In the genomic region with DNA sequence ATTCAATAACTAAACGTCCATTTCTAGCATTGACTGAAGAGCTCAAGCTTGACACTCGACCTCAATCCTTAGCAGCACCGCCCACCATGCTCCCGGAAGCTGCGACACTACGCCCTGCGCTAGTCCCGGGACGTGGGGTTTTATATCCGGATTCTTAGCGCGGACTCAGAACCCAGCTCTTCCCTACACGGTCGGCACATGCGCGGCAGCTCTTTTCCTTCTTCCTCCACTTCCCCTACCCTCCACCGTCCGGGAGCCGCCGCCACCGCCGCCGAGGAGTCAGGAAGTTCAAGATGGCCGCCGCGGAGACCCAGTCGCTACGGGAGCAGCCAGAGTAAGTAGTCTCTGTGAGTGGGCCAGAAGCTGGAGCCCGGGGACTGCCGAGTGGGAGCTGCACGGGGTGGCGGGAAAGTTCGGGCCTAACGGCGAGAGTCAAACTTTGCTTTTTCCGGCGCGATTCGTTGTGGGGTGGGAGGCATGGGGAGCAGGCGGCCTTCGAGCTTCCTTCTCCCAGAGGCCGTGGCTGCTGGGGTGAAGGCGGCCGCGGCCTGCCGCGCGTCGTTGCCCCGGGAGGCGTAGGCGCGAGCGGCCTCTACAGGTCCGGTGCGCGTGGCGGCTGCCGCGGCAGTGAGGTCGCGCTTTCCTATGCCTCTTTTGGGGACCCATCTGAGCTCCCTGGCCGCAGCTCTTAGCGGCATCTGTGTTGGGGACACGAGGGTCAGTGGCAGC, we compare ENCODE assay signal across 8 cellular contexts. TPM values are rescaled to one million over a fixed set of nuclear protein-coding genes. Genes with fewer than 3 reads are reported as not detected.
DNase-seq lines count a peak whose midpoint lies in the region; ATAC-seq, FAIRE-seq and TF ChIP-seq lines count a peak whose summit lies in the region.

No MANE protein-coding gene starts in this region.

- H3K27me3 Mint-ChIP-seq in natural killer cell treated with Interleukin-12 subunit alpha and Interleukin-12 subunit beta and Interleukin-15 and Interleukin-18, amount 100 ng/mL, for 72 hours = no peaks in the 10 kb centered on the region

- H3K4me1 Mint-ChIP-seq in natural killer cell treated with Interleukin-12 subunit alpha and Interleukin-12 subunit beta and Interleukin-15 and Interleukin-18, amount 100 ng/mL, for 72 hours (ENCODE audit: low read depth in 2 of 2) = peaks cover 41 to 53% of the 10 kb centered on the region in 2 donors

- H3K36me3 Mint-ChIP-seq in natural killer cell treated with Interleukin-12 subunit alpha and Interleukin-12 subunit beta and Interleukin-15 and Interleukin-18, amount 100 ng/mL, for 72 hours = no peaks in the 10 kb centered on the region

- peak; percentile 30 for TF ChIP-seq CTCF in fibroblast of the aortic adventitia (IDR thresholded peaks at IDR 0.05; ENCODE audit: insufficient read depth, low read length)

- H3K4me3 ChIP-seq in fibroblast of the aortic adventitia (ENCODE audit: low read depth, low read length) = peak overlapping the region; percentile 98

- peak overlapping the region; percentile 83 to 99 for H3K27ac Mint-ChIP-seq in natural killer cell treated with Interleukin-12 subunit alpha and Interleukin-12 subunit beta and Interleukin-15 and Interleukin-18, amount 100 ng/mL, for 72 hours

- peak; percentile 85 to 89 for ATAC-seq in natural killer cell treated with Interleukin-12 subunit alpha and Interleukin-12 subunit beta and Interleukin-15 and Interleukin-18, amount 100 ng/mL, for 72 hours

- DNase-seq in ELR (ENCODE audit: low read depth) (peak; percentile 99), H54 (ENCODE audit: insufficient read length, low spot score) (peak; percentile 79), LoVo (ENCODE audit: low spot score) (peak; percentile 96), fibroblast of the aortic adventitia (ENCODE audit: low read depth) (peak; percentile 96)
- DNase-seq in activated effector memory CD4-positive, alpha-beta T cell treated with anti-CD3 and anti-CD28 coated beads, Interleukin-2, amount 50 U/mL, for 16 hours = peak; percentile 95
- peak; percentile 94 for DNase-seq in natural killer cell treated with Interleukin-12 subunit alpha and Interleukin-12 subunit beta and Interleukin-15 and Interleukin-18, amount 100 ng/mL, for 72 hours (ENCODE audit: low spot score)
- DNase-seq in stimulated activated naive CD4-positive, alpha-beta T cell treated with Interleukin-2 at 50 U/mL for 16 hours (lab: John Stamatoyannopoulos, UW) = peak; percentile 87

- FAIRE-seq in H54 (lab: Jason Lieb, UNC) = peak; percentile 96

- no peaks in the 10 kb centered on the region for H3K9me3 Mint-ChIP-seq in natural killer cell treated with Interleukin-12 subunit alpha and Interleukin-12 subunit beta and Interleukin-15 and Interleukin-18, amount 100 ng/mL, for 72 hours

- TF ChIP-seq POLR2A in H54 (IDR thresholded peaks at IDR 0.05; ENCODE audit: low read depth, low read length) = peak; percentile 61
- peak; percentile 82 for TF ChIP-seq POLR2A in Raji (IDR thresholded peaks at IDR 0.05; ENCODE audit: insufficient read depth, low read depth, low read length)

- peak overlapping the region; percentile 94 for H3K4me3 Mint-ChIP-seq in natural killer cell treated with Interleukin-12 subunit alpha and Interleukin-12 subunit beta and Interleukin-15 and Interleukin-18, amount 100 ng/mL, for 72 hours

RNA-seq across cellular contexts. Expression of a gene that starts 57.6 kb away (rescaled TPM):
- not detected in 2 replicates for total RNA-seq in fibroblast of the aortic adventitia (ENCODE audit: low replicate concordance)
- total RNA-seq in natural killer cell treated with Interleukin-12 subunit alpha and Interleukin-12 subunit beta and Interleukin-15 and Interleukin-18, amount 100 ng/mL, for 72 hours = not detected

Comparison
In these comparisons a context has a peak if more than half of its experiments do, and no peak if none do; other contexts are left out.
1. Peak in every context shown above with its lines: DNase-seq, ATAC-seq and H3K4me3 ChIP-seq.